Comparison of ENCODE assay signal across 12 cellular contexts in the genomic region with DNA sequence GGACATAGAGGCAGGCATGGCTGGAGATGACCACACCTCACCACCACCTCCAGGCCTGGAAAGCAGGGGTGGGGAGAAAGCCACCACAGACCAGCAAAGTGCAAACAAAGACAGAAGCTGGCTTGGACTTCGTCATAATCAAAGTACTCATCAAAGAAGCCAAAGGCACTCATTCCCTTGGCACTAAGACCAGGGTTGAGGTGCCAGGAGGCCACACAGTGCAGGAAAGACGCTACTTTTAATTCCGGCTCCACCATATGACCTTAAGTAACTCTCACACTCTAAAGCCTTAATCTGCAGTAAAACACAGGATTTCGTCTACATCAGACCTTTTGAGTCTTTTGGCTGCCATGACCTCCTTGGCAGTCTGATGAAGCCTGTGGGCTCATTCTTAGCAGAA.
DNase-seq lines count a peak whose midpoint lies in the region; ATAC-seq and TF ChIP-seq lines count a peak whose summit lies in the region.
"Had no signal": no experiment of that assay in that cellular context is flagged by ENCODE, and none has a peak within 500 bp of the region (broad histone marks: within the 10 kb centered on the region; RNA-seq: fewer than 3 reads in every experiment).

No MANE protein-coding gene starts in this region.

- no peaks in the 10 kb centered on the region for H3K36me3 ChIP-seq in mucosa of descending colon (ENCODE audit: low read depth)

- H3K4me1 Mint-ChIP-seq in activated B cell treated with CpG ODN at 0.5 μM for 24 hours: peaks cover 66% of the 10 kb centered on the region
- peaks cover 73% of the 10 kb centered on the region for H3K4me1 Mint-ChIP-seq in stimulated activated naive CD8-positive, alpha-beta T cell treated with anti-CD3 and anti-CD28 coated beads, Interleukin-15, amount 100 ng/mL, for 72 hours

- H3K9me3 ChIP-seq in right cardiac atrium (ENCODE audit: control insufficient read depth, low read length): no peaks in the 10 kb centered on the region
- H3K9me3 ChIP-seq in mucosa of descending colon: no peaks in the 10 kb centered on the region

- H3K27me3 ChIP-seq in right cardiac atrium (ENCODE audit: control insufficient read depth, insufficient read depth): no peaks in the 10 kb centered on the region

- peak overlapping the region; percentile 93 for H3K27ac Mint-ChIP-seq in activated B cell treated with CpG ODN at 0.5 μM for 24 hours
- peak overlapping the region; percentile 90 to 92 for H3K27ac Mint-ChIP-seq in stimulated activated naive CD8-positive, alpha-beta T cell treated with anti-CD3 and anti-CD28 coated beads, Interleukin-15, amount 100 ng/mL, for 72 hours
- H3K27ac Mint-ChIP-seq: CD14-positive monocyte; dendritic cell treated with granulocyte-macrophage colony-stimulating factor and Interleukin-4, amounts not matched to agents 40 ng/mL and 50 ng/mL, for 4 days had no signal

- H3K36me3 Mint-ChIP-seq in activated B cell treated with CpG ODN at 0.5 μM for 24 hours (ENCODE audit: low read depth): peaks cover 24% of the 10 kb centered on the region
- H3K36me3 Mint-ChIP-seq: mesothelial cell of epicardium had no signal

- peak overlapping the region; percentile 15 for H3K4me3 Mint-ChIP-seq in activated B cell treated with CpG ODN at 0.5 μM for 24 hours
- peak overlapping the region; percentile 25 to 60 for H3K4me3 Mint-ChIP-seq in stimulated activated naive CD8-positive, alpha-beta T cell treated with anti-CD3 and anti-CD28 coated beads, Interleukin-15, amount 100 ng/mL, for 72 hours
- H3K4me3 Mint-ChIP-seq: CD14-positive monocyte; dendritic cell treated with granulocyte-macrophage colony-stimulating factor and Interleukin-4, amounts not matched to agents 40 ng/mL and 50 ng/mL, for 4 days; mesothelial cell of epicardium had no signal

- POLR2A ChIA-PET in activated B cell treated with CpG ODN at 0.5 μM for 24 hours (lab: Charles Lee): interaction anchor here (0.6 to 2.1 kb wide), 3 partner anchors 11 to 122 kb away, joined by 5 to 15 read pairs (median 8); no protein-coding TSS in a partner anchor

- 20% methylated on average over 4 of the region's 4 CpGs for WGBS in right cardiac atrium

- H3K9me3 Mint-ChIP-seq in activated B cell treated with CpG ODN at 0.5 μM for 24 hours: no peaks in the 10 kb centered on the region
- H3K9me3 Mint-ChIP-seq in stimulated activated naive CD8-positive, alpha-beta T cell treated with anti-CD3 and anti-CD28 coated beads, Interleukin-15, amount 100 ng/mL, for 72 hours: peaks cover 0 to 1% of the 10 kb centered on the region in 2 donors
- H3K9me3 Mint-ChIP-seq: dendritic cell treated with granulocyte-macrophage colony-stimulating factor and Interleukin-4, amounts not matched to agents 40 ng/mL and 50 ng/mL, for 4 days; mesothelial cell of epicardium had no signal

- no peaks in the 10 kb centered on the region for H3K27me3 Mint-ChIP-seq in activated B cell treated with CpG ODN at 0.5 μM for 24 hours
- H3K27me3 Mint-ChIP-seq in stimulated activated naive CD8-positive, alpha-beta T cell treated with anti-CD3 and anti-CD28 coated beads, Interleukin-15, amount 100 ng/mL, for 72 hours: no peaks in the 10 kb centered on the region
- H3K27me3 Mint-ChIP-seq: dendritic cell treated with granulocyte-macrophage colony-stimulating factor and Interleukin-4, amounts not matched to agents 40 ng/mL and 50 ng/mL, for 4 days had no signal

- H3K4me1 ChIP-seq in right cardiac atrium (ENCODE audit: control insufficient read depth, insufficient read depth, low read length) (peaks cover 11% of the 10 kb centered on the region), mucosa of descending colon (ENCODE audit: low read depth) (peaks cover 8% of the 10 kb centered on the region)

- TF ChIP-seq CTCF in activated B cell treated with CpG ODN at 0.5 μM for 24 hours (IDR thresholded peaks at IDR 0.05) (no peak), mucosa of descending colon (IDR thresholded peaks at IDR 0.05) (no peak)

- CTCF ChIA-PET in activated B cell treated with CpG ODN at 0.5 μM for 24 hours (lab: Charles Lee): no interaction called here

- intact Hi-C loops in Right ventricle myocardium superior (cut with DNase I) (no loop called here), cardiac septum (cut with DNase I) (loop anchor here (10.0 kb wide), 1 partner anchor 63 kb away; no protein-coding TSS in a partner anchor), activated B cell treated with CpG ODN at 0.5 μM for 24 hours (cut with micrococcal nuclease) (loop anchor here (1.0 to 5.0 kb wide), 4 partner anchors 20 to 75 kb away; no protein-coding TSS in a partner anchor), right cardiac atrium (cut with DNase I) (loop anchor here in 1 of 4 donors (10.0 kb wide), 1 partner anchor 123 kb away; the partner anchor contains the start of gene HIVEP2), mucosa of descending colon (cut with DNase I, micrococcal nuclease) (no loop called here)

- no peak overlapping the region for H3K4me3 ChIP-seq in right cardiac atrium (ENCODE audit: low read length)
- H3K4me3 ChIP-seq in mucosa of descending colon: no peak overlapping the region

- no peak overlapping the region for H3K27ac ChIP-seq in right cardiac atrium (ENCODE audit: low read length)

- ATAC-seq in Right ventricle myocardium superior (ENCODE audit: poor library complexity) (peak; percentile 62), activated B cell treated with CpG ODN at 0.5 μM for 24 hours (ENCODE audit: low read depth) (no peak), right cardiac atrium (peak; percentile 52 to 59), GM21717 (IDR thresholded peaks at IDR 0.05; ENCODE audit: unreplicated experiment) (no peak), mucosa of descending colon (no peak)
- ATAC-seq in stimulated activated naive CD8-positive, alpha-beta T cell treated with anti-CD3 and anti-CD28 coated beads, Interleukin-15, amount 100 ng/mL, for 72 hours: no peak

- DNase-seq in Right ventricle myocardium superior: no peak
- no peak for DNase-seq in cardiac septum (ENCODE audit: low spot score)
- no peak for DNase-seq in activated B cell treated with CpG ODN at 0.5 μM for 24 hours
- DNase-seq in right cardiac atrium: peak in 2 of 3 donors; percentile 49 to 55
- no peak for DNase-seq in stimulated activated naive CD8-positive, alpha-beta T cell treated with anti-CD3 and anti-CD28 coated beads, Interleukin-15, amount 100 ng/mL, for 72 hours
- no peak for DNase-seq in 8988T
- no peak for DNase-seq in mucosa of descending colon
- DNase-seq: activated effector memory CD4-positive, alpha-beta T cell treated with Interleukin-2 at 50 U/mL for 16 hours had no signal

Comparison
In these comparisons a context has a peak if more than half of its experiments do, and no peak if none do; other contexts are left out.
1. DNase-seq: peak in right cardiac atrium (2 of 3); none in Right ventricle myocardium superior (single experiment), cardiac septum (single experiment), activated B cell treated with CpG ODN at 0.5 μM for 24 hours (single experiment), stimulated activated naive CD8-positive, alpha-beta T cell treated with anti-CD3 and anti-CD28 coated beads, Interleukin-15, amount 100 ng/mL, for 72 hours (0 of 2), 8988T (single experiment) and mucosa of descending colon (0 of 3).
2. intact Hi-C loops: an anchor here in cardiac septum (10.0 kb wide) and activated B cell treated with CpG ODN at 0.5 μM for 24 hours (1.0 to 5.0 kb wide); none called in Right ventricle myocardium superior and mucosa of descending colon.
3. ATAC-seq: peak in Right ventricle myocardium superior (single experiment) and right cardiac atrium (2 of 2); none in activated B cell treated with CpG ODN at 0.5 μM for 24 hours (single experiment), stimulated activated naive CD8-positive, alpha-beta T cell treated with anti-CD3 and anti-CD28 coated beads, Interleukin-15, amount 100 ng/mL, for 72 hours (single experiment), GM21717 (single experiment) and mucosa of descending colon (single experiment).